11 cellular contexts compared by ENCODE assay signal in genomic region chr5:36734422-36734821, GRCh38.
DNase-seq lines count a peak whose midpoint lies in the region; ATAC-seq, FAIRE-seq and TF ChIP-seq lines count a peak whose summit lies in the region.
"Had no signal": no experiment of that assay in that cellular context is flagged by ENCODE, and none has a peak within 500 bp of the region (broad histone marks: within the 10 kb centered on the region; RNA-seq: fewer than 3 reads in every experiment).

No MANE protein-coding gene starts in this region.

- DNase-seq in D721Med (ENCODE audit: insufficient read length, low spot score) (no peak), HuH-7 (ENCODE audit: low spot score) (peak; percentile 51), lung microvascular endothelial cell (ENCODE audit: low read depth in 2 of 2) (peak; percentile 34 to 74), transverse colon (no peak), posterior cingulate gyrus (no peak)
- DNase-seq in activated CD4-positive, alpha-beta T cell treated with anti-CD3 and anti-CD28 coated beads for 48 hours = no peak
- DNase-seq: activated naive CD4-positive, alpha-beta T cell treated with anti-CD3 and anti-CD28 coated beads, Interleukin-2, amount 50 U/mL, for 16 hours; midbrain; NCI-H1048 had no signal

- H3K27ac ChIP-seq in VCaP (no peak overlapping the region), transverse colon (no peak overlapping the region)

- TF ChIP-seq POLR2A in transverse colon (IDR thresholded peaks at IDR 0.05) = no peak

- TF ChIP-seq CTCF in D721Med (IDR thresholded peaks at IDR 0.05; ENCODE audit: insufficient read depth, missing control alignments) = peak; percentile 41
- peak; percentile 64 for TF ChIP-seq CTCF in VCaP (conservative IDR thresholded peaks at IDR 0.05)
- no peak for TF ChIP-seq CTCF in transverse colon (IDR thresholded peaks at IDR 0.05)

- no peak for TF ChIP-seq EP300 in transverse colon (IDR thresholded peaks at IDR 0.05; ENCODE audit: low read depth)

- 0 to 29% methylated on average over 1 to 4 of the region's 4 CpGs for WGBS in transverse colon (ENCODE audit: low coverage in 1 of 2), 2 donors

- H3K9me3 ChIP-seq in transverse colon = no peaks in the 10 kb centered on the region

- in situ Hi-C loops in transverse colon (cut with MboI; ENCODE audit: low pct_ligation_motif_present in 1 of 4, low pct_unique_long_range_greater_than_20kb in 1 of 4, low sequenced_read_pairs in 3 of 4) = loop anchor here in 3 of 4 donors (10.0 to 25.0 kb wide), 3 partner anchors 130 to 278 kb away; no protein-coding TSS in a partner anchor

- H3K4me3 ChIP-seq in transverse colon = no peak overlapping the region

- no peaks in the 10 kb centered on the region for H3K36me3 ChIP-seq in transverse colon

- no peak for ATAC-seq in HG02885 (IDR thresholded peaks at IDR 0.05; ENCODE audit: poor library complexity, unreplicated experiment)

- H3K27me3 ChIP-seq in transverse colon = peaks cover 5% of the 10 kb centered on the region

- FAIRE-seq in D721Med (lab: Jason Lieb, UNC) = no peak

- intact Hi-C loops in transverse colon (cut with DNase I; ENCODE audit: low total_unique reads) (no loop called here), posterior cingulate gyrus (cut with DNase I) (no loop called here)

- H3K4me1 ChIP-seq in transverse colon = no peaks in the 10 kb centered on the region

Comparison
In these comparisons a context has a peak if more than half of its experiments do, and no peak if none do; other contexts are left out.
1. DNase-seq: peak in HuH-7 (single experiment) and lung microvascular endothelial cell (2 of 2); none in D721Med (single experiment), activated CD4-positive, alpha-beta T cell treated with anti-CD3 and anti-CD28 coated beads for 48 hours (single experiment), transverse colon (single experiment) and posterior cingulate gyrus (0 of 10).
2. CTCF ChIP-seq: peak in D721Med (single experiment) and VCaP (single experiment); none in transverse colon (0 of 5).